In genomic region chr20:19598117-19598516, GRCh38 we compare ENCODE assay signal across 14 cellular contexts.
DNase-seq lines count a peak whose midpoint lies in the region; ATAC-seq and TF ChIP-seq lines count a peak whose summit lies in the region.
"Had no signal": no experiment of that assay in that cellular context is flagged by ENCODE, and none has a peak within 500 bp of the region (broad histone marks: within the 10 kb centered on the region; RNA-seq: fewer than 3 reads in every experiment).

No MANE protein-coding gene starts in this region.

- TF ChIP-seq CTCF in endodermal cell (conservative IDR thresholded peaks at IDR 0.05) = no peak

- intact Hi-C loops in activated CD4-positive, alpha-beta T cell treated with anti-CD3 and anti-CD28 coated beads for 36 hours (cut with DNase I, micrococcal nuclease) = no loop called here

- ATAC-seq in activated CD4-positive, alpha-beta T cell treated with anti-CD3 and anti-CD28 coated beads for 36 hours = no peak
- ATAC-seq in HG02588 (IDR thresholded peaks at IDR 0.05; ENCODE audit: unreplicated experiment) = no peak
- ATAC-seq: A549; CD8-positive, alpha-beta T cell; K562 had no signal

- H3K27ac ChIP-seq in SJCRH30 (peak overlapping the region; percentile 16; the same call in 1 of the 2 replicates), endodermal cell (ENCODE audit: low read depth, low read length) (no peak overlapping the region)
- H3K27ac ChIP-seq: A549, HL-60 had no signal

- no peak overlapping the region for H3K4me3 Mint-ChIP-seq in endodermal cell
- H3K4me3 Mint-ChIP-seq in activated CD4-positive, alpha-beta T cell treated with anti-CD3 and anti-CD28 coated beads for 36 hours = no peak overlapping the region
- H3K4me3 Mint-ChIP-seq: CD14-positive monocyte; CD8-positive, alpha-beta T cell had no signal

- H3K36me3 Mint-ChIP-seq in endodermal cell (ENCODE audit: low read depth) = no peaks in the 10 kb centered on the region
- H3K36me3 Mint-ChIP-seq in activated CD4-positive, alpha-beta T cell treated with anti-CD3 and anti-CD28 coated beads for 36 hours (ENCODE audit: low read depth) = no peaks in the 10 kb centered on the region
- H3K36me3 Mint-ChIP-seq: CD14-positive monocyte; CD8-positive, alpha-beta T cell had no signal

- no peak overlapping the region for H3K9ac ChIP-seq in endodermal cell (ENCODE audit: extremely low read depth, low read length, poor library complexity, severe bottlenecking)

- H3K27me3 Mint-ChIP-seq in endodermal cell (ENCODE audit: insufficient read depth) = no peaks in the 10 kb centered on the region
- H3K27me3 Mint-ChIP-seq in activated CD4-positive, alpha-beta T cell treated with anti-CD3 and anti-CD28 coated beads for 36 hours = peaks cover 5% of the 10 kb centered on the region

- WGBS in endodermal cell (ENCODE audit: insufficient coverage in 1 of 2, insufficient read length in 1 of 2), 2 experiments = 57% methylated on average over 2 of the region's 2 CpGs; no CpG with 5 or more reads in 1 of the 2 experiments

- no peak overlapping the region for H3K27ac Mint-ChIP-seq in endodermal cell
- no peak overlapping the region for H3K27ac Mint-ChIP-seq in activated CD4-positive, alpha-beta T cell treated with anti-CD3 and anti-CD28 coated beads for 36 hours
- H3K27ac Mint-ChIP-seq: CD14-positive monocyte; CD8-positive, alpha-beta T cell had no signal

- POLR2A ChIA-PET in activated CD4-positive, alpha-beta T cell treated with anti-CD3 and anti-CD28 coated beads for 36 hours (lab: Charles Lee) = no interaction called here

- H3K4me1 ChIP-seq in SJCRH30 (peaks cover 19% of the 10 kb centered on the region), endodermal cell (ENCODE audit: control insufficient read depth, insufficient read depth, low read length) (no peaks in the 10 kb centered on the region)
- H3K4me1 ChIP-seq: A549 had no signal

- H3K9me3 ChIP-seq in SJCRH30 (replicated peaks) (no peaks in the 10 kb centered on the region), endodermal cell (ENCODE audit: control insufficient read depth, low read length) (no peaks in the 10 kb centered on the region)
- H3K9me3 ChIP-seq: A549 had no signal

- H3K4me3 ChIP-seq in H7 (ENCODE audit: insufficient read depth, low read depth, low read length) (no peak overlapping the region), SJCRH30 (no peak overlapping the region), endodermal cell (ENCODE audit: low read length) (no peak overlapping the region)
- H3K4me3 ChIP-seq: A549, K562 had no signal

- CTCF ChIA-PET in activated CD4-positive, alpha-beta T cell treated with anti-CD3 and anti-CD28 coated beads for 36 hours (lab: Charles Lee) = no interaction called here

- H3K27me3 ChIP-seq in H7 (ENCODE audit: control insufficient read depth, insufficient read depth, low read length) (no peaks in the 10 kb centered on the region), SJCRH30 (no peaks in the 10 kb centered on the region), endodermal cell (ENCODE audit: control insufficient read depth, insufficient read depth, low read length, poor library complexity, severe bottlenecking) (no peaks in the 10 kb centered on the region)

- peak; percentile 56 for DNase-seq in H7
- peak in 1 of 2 experiments; percentile 27 for DNase-seq in SJCRH30
- peak; percentile 48 for DNase-seq in endodermal cell
- no peak for DNase-seq in activated CD4-positive, alpha-beta T cell treated with anti-CD3 and anti-CD28 coated beads for 36 hours
- DNase-seq in activated T-cell treated with anti-CD3 and anti-CD28 coated beads, Interleukin-2, amount 50 U/mL, for 1 hour = no peak
- DNase-seq: CD8-positive, alpha-beta T cell; COR-L47; DMS53; HCEC 1CT had no signal

- H3K36me3 ChIP-seq in H7 (replicated peaks; ENCODE audit: control insufficient read depth, insufficient read depth, low read length) = no peaks in the 10 kb centered on the region
- no peaks in the 10 kb centered on the region for H3K36me3 ChIP-seq in SJCRH30
- H3K36me3 ChIP-seq in endodermal cell (ENCODE audit: control insufficient read depth, insufficient read depth, low read length) = no peaks in the 10 kb centered on the region

- no peaks in the 10 kb centered on the region for H3K4me1 Mint-ChIP-seq in endodermal cell
- H3K4me1 Mint-ChIP-seq in activated CD4-positive, alpha-beta T cell treated with anti-CD3 and anti-CD28 coated beads for 36 hours = no peaks in the 10 kb centered on the region
- H3K4me1 Mint-ChIP-seq: CD14-positive monocyte had no signal

- H3K9me3 Mint-ChIP-seq in endodermal cell = no peaks in the 10 kb centered on the region
- H3K9me3 Mint-ChIP-seq in activated CD4-positive, alpha-beta T cell treated with anti-CD3 and anti-CD28 coated beads for 36 hours (ENCODE audit: low read depth) = no peaks in the 10 kb centered on the region
- H3K9me3 Mint-ChIP-seq: CD14-positive monocyte; CD8-positive, alpha-beta T cell had no signal

Comparison
In these comparisons a context has a peak if more than half of its experiments do, and no peak if none do; other contexts are left out.
1. DNase-seq: peak in H7 (single experiment) and endodermal cell (single experiment); none in activated CD4-positive, alpha-beta T cell treated with anti-CD3 and anti-CD28 coated beads for 36 hours (single experiment) and activated T-cell treated with anti-CD3 and anti-CD28 coated beads, Interleukin-2, amount 50 U/mL, for 1 hour (single experiment).